In genomic region chr6:35673755-35674154, GRCh38 we compare ENCODE assay signal across 16 cellular contexts. TPM values are rescaled to one million over a fixed set of nuclear protein-coding genes. Genes with fewer than 3 reads are reported as not detected.
DNase-seq lines count a peak whose midpoint lies in the region; ATAC-seq, FAIRE-seq and TF ChIP-seq lines count a peak whose summit lies in the region.
"Had no signal": no experiment of that assay in that cellular context is flagged by ENCODE, and none has a peak within 500 bp of the region (broad histone marks: within the 10 kb centered on the region; RNA-seq: fewer than 3 reads in every experiment).

No MANE protein-coding gene starts in this region.

- peak overlapping the region; percentile 89 for H3K27ac Mint-ChIP-seq in activated CD4-positive, alpha-beta T cell treated with anti-CD3 and anti-CD28 coated beads for 36 hours
- peak overlapping the region; percentile 95 for H3K27ac Mint-ChIP-seq in activated naive CD8-positive, alpha-beta T cell
- H3K27ac Mint-ChIP-seq: progenitor cell of endocrine pancreas had no signal

- H3K4me3 Mint-ChIP-seq in activated CD4-positive, alpha-beta T cell treated with anti-CD3 and anti-CD28 coated beads for 36 hours: no peak overlapping the region
- H3K4me3 Mint-ChIP-seq in activated naive CD8-positive, alpha-beta T cell: peak overlapping the region; percentile 58

- intact Hi-C loops in activated CD4-positive, alpha-beta T cell treated with anti-CD3 and anti-CD28 coated beads for 36 hours (cut with DNase I, micrococcal nuclease): no loop called here

- peaks cover 72% of the 10 kb centered on the region for H3K4me1 Mint-ChIP-seq in activated CD4-positive, alpha-beta T cell treated with anti-CD3 and anti-CD28 coated beads for 36 hours
- H3K4me1 Mint-ChIP-seq in activated naive CD8-positive, alpha-beta T cell (ENCODE audit: low read depth): peaks cover 89% of the 10 kb centered on the region

- H3K9me2 ChIP-seq in Loucy (replicated peaks; ENCODE audit: low read depth, low read length): no peaks in the 10 kb centered on the region

- peaks cover 100% of the 10 kb centered on the region for H3K79me2 ChIP-seq in Loucy (ENCODE audit: insufficient read depth, low read length)
- H3K79me2 ChIP-seq in osteoblast (ENCODE audit: insufficient read depth, low read length): peaks cover 44% of the 10 kb centered on the region

- DNase-seq in activated CD4-positive, alpha-beta T cell treated with anti-CD3 and anti-CD28 coated beads for 36 hours: no peak
- DNase-seq in activated CD4-positive, alpha-beta T cell treated with anti-CD3 and anti-CD28 coated beads for 48 hours: no peak
- peak; percentile 8 for DNase-seq in osteoblast (ENCODE audit: insufficient read length, low spot score, missing footprints)
- no peak for DNase-seq in BE2C
- no peak for DNase-seq in D721Med (ENCODE audit: insufficient read length, low spot score)
- DNase-seq: Calu3, hippocampal formation, NCI-H1436 treated with DMSO at 0.1 percent for 48 hours, NCI-H446, SJCRH30, WERI-Rb-1 had no signal

- H3K27me3 ChIP-seq in Loucy (ENCODE audit: insufficient read depth, low read length, poor library complexity, severe bottlenecking): no peaks in the 10 kb centered on the region
- no peaks in the 10 kb centered on the region for H3K27me3 ChIP-seq in osteoblast (ENCODE audit: insufficient read depth, low read length)
- H3K27me3 ChIP-seq in BE2C: no peaks in the 10 kb centered on the region
- H3K27me3 ChIP-seq: SJCRH30 had no signal

- H3K9me3 Mint-ChIP-seq in activated CD4-positive, alpha-beta T cell treated with anti-CD3 and anti-CD28 coated beads for 36 hours (ENCODE audit: low read depth): no peaks in the 10 kb centered on the region
- H3K9me3 Mint-ChIP-seq in activated naive CD8-positive, alpha-beta T cell (ENCODE audit: low read depth): no peaks in the 10 kb centered on the region

- ATAC-seq in activated CD4-positive, alpha-beta T cell treated with anti-CD3 and anti-CD28 coated beads for 36 hours: no peak
- ATAC-seq in HG02623 (IDR thresholded peaks at IDR 0.05; ENCODE audit: unreplicated experiment): no peak

- CTCF ChIA-PET in activated CD4-positive, alpha-beta T cell treated with anti-CD3 and anti-CD28 coated beads for 36 hours (lab: Charles Lee): interaction anchor here (0.8 to 1.7 kb wide), 6 partner anchors 28 to 96 kb away, joined by 3 to 14 read pairs (median 4); partner anchors contain the start of gene ARMC12

- no peak overlapping the region for H3K4me3 ChIP-seq in Loucy (ENCODE audit: low read length, poor library complexity, severe bottlenecking)
- no peak overlapping the region for H3K4me3 ChIP-seq in osteoblast (ENCODE audit: insufficient read depth, low read length)
- no peak overlapping the region for H3K4me3 ChIP-seq in BE2C (ENCODE audit: low read depth, low read length)
- H3K4me3 ChIP-seq: SJCRH30 had no signal

- peaks cover 14% of the 10 kb centered on the region; the same call in 1 of the 2 replicates for H3K36me3 ChIP-seq in Loucy (ENCODE audit: insufficient read depth, low read length)
- H3K36me3 ChIP-seq in osteoblast (ENCODE audit: insufficient read depth, low read length): no peaks in the 10 kb centered on the region
- peaks cover 3% of the 10 kb centered on the region for H3K36me3 ChIP-seq in BE2C
- H3K36me3 ChIP-seq: SJCRH30 had no signal

- peak overlapping the region; percentile 7 for H3K4me2 ChIP-seq in Loucy (ENCODE audit: low read depth, low read length, poor library complexity, severe bottlenecking)
- H3K4me2 ChIP-seq in osteoblast (ENCODE audit: insufficient read depth, low read length): no peak overlapping the region

- peaks cover 3% of the 10 kb centered on the region; the same call in 1 of the 2 replicates for H3F3A ChIP-seq in Loucy (ENCODE audit: low read depth)

- H2AFZ ChIP-seq in Loucy (ENCODE audit: low read length) (no peak overlapping the region), osteoblast (ENCODE audit: low read length) (peak overlapping the region; percentile 13)

- H4K20me1 ChIP-seq in Loucy (ENCODE audit: insufficient read depth, low read length, poor library complexity, severe bottlenecking): peaks cover 75% of the 10 kb centered on the region
- H4K20me1 ChIP-seq in osteoblast (ENCODE audit: insufficient read depth, low read length): no peaks in the 10 kb centered on the region

- H3K9me3 ChIP-seq in Loucy (ENCODE audit: insufficient read depth, low read depth, low read length) (no peaks in the 10 kb centered on the region), osteoblast (ENCODE audit: low read depth, low read length) (no peaks in the 10 kb centered on the region), BE2C (no peaks in the 10 kb centered on the region)
- H3K9me3 ChIP-seq: SJCRH30 had no signal

- no peak overlapping the region for H3K9ac ChIP-seq in Loucy (ENCODE audit: low read depth, low read length, poor library complexity, severe bottlenecking)

- no peak for FAIRE-seq in D721Med (lab: Jason Lieb, UNC)
- FAIRE-seq: astrocyte had no signal

- no peaks in the 10 kb centered on the region for H3K27me3 Mint-ChIP-seq in activated CD4-positive, alpha-beta T cell treated with anti-CD3 and anti-CD28 coated beads for 36 hours
- H3K27me3 Mint-ChIP-seq in activated naive CD8-positive, alpha-beta T cell: no peaks in the 10 kb centered on the region
- H3K27me3 Mint-ChIP-seq: progenitor cell of endocrine pancreas had no signal

- TF ChIP-seq CTCF in Loucy (conservative IDR thresholded peaks at IDR 0.05; ENCODE audit: low read length) (no peak), osteoblast (IDR thresholded peaks at IDR 0.05; ENCODE audit: extremely low read depth, low read depth, low read length) (no peak), BE2C (IDR thresholded peaks at IDR 0.05; ENCODE audit: low read depth, low read length) (no peak), D721Med (IDR thresholded peaks at IDR 0.05; ENCODE audit: insufficient read depth, missing control alignments) (no peak)

- POLR2A ChIA-PET in activated CD4-positive, alpha-beta T cell treated with anti-CD3 and anti-CD28 coated beads for 36 hours (lab: Charles Lee): interaction anchor here (1.1 kb wide), 1 partner anchor 11 kb away, joined by 3 read pairs; no protein-coding TSS in a partner anchor

- peaks cover 23% of the 10 kb centered on the region for H3K36me3 Mint-ChIP-seq in activated CD4-positive, alpha-beta T cell treated with anti-CD3 and anti-CD28 coated beads for 36 hours (ENCODE audit: low read depth)
- peaks cover 6% of the 10 kb centered on the region for H3K36me3 Mint-ChIP-seq in activated naive CD8-positive, alpha-beta T cell

- peaks cover 63% of the 10 kb centered on the region for H3K4me1 ChIP-seq in Loucy (ENCODE audit: insufficient read depth, low read length, poor library complexity, severe bottlenecking)
- H3K4me1 ChIP-seq in osteoblast (ENCODE audit: insufficient read depth, low read length): peaks cover 24% of the 10 kb centered on the region
- peaks cover 9% of the 10 kb centered on the region for H3K4me1 ChIP-seq in BE2C
- H3K4me1 ChIP-seq: SJCRH30 had no signal

- H3K27ac ChIP-seq in osteoblast (ENCODE audit: low read depth, low read length): no peak overlapping the region
- H3K27ac ChIP-seq: SJCRH30, WERI-Rb-1 had no signal

RNA-seq across cellular contexts. Expression of gene FKBP5, which starts 15.0 kb away (rescaled TPM):
- 100 to 1,000 TPM; 140 to 141 TPM for total RNA-seq in activated CD4-positive, alpha-beta T cell treated with anti-CD3 and anti-CD28 coated beads for 36 hours
- 5.1 and 6.2 TPM in 2 replicates for total RNA-seq in osteoblast
- polyA plus RNA-seq in BE2C (2012; ENCODE audit: insufficient read depth, insufficient read length, low read depth): 35.2 TPM
- total RNA-seq: SJCRH30 had no signal

Comparison
In these comparisons a context has a peak if more than half of its experiments do, and no peak if none do; other contexts are left out.
1. RNA of gene FKBP5, which starts 15.0 kb away (total RNA-seq): 140 to 141 TPM in activated CD4-positive, alpha-beta T cell treated with anti-CD3 and anti-CD28 coated beads for 36 hours; 5.1 to 6.2 TPM in osteoblast; every median in the first group is over 10 times any median in the second.